10 cellular contexts compared by ENCODE assay signal in the genomic region with DNA sequence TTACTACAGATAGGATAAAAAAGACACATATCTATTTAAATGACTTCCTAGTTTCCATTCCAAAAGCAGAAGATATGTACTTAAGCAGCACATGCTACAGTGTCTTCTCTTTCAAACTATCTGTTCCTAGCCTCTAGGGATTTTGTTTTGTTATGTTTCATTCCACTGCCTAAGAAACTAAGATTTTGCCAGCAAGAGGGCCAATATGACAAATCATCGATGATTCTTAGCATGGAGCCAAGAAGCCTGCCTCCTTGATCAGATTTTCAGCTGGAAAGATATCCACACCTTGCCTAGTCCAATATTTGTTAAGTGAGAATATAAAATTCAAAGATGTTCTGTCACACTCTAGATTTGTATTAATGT. TPM values are rescaled to one million over a fixed set of nuclear protein-coding genes. Genes with fewer than 3 reads are reported as not detected.
DNase-seq lines count a peak whose midpoint lies in the region; ATAC-seq and TF ChIP-seq lines count a peak whose summit lies in the region.
"Had no signal": no experiment of that assay in that cellular context is flagged by ENCODE, and none has a peak within 500 bp of the region (broad histone marks: within the 10 kb centered on the region; RNA-seq: fewer than 3 reads in every experiment).

No MANE protein-coding gene starts in this region.

- H3K4me1 ChIP-seq in stomach smooth muscle (ENCODE audit: control insufficient read depth, insufficient read depth, low read length): peaks cover 19% of the 10 kb centered on the region

- intact Hi-C loops in activated B cell treated with CpG ODN at 0.5 μM for 24 hours (cut with micrococcal nuclease): loop anchor here (10.0 kb wide), 2 partner anchors 1743 to 1953 kb away; no protein-coding TSS in a partner anchor

- H3K4me3 Mint-ChIP-seq in activated CD4-positive, alpha-beta T cell treated with anti-CD3 and anti-CD28 coated beads, Interleukin-2, amount 10 ng/mL, durations not matched to agents 7 days and 5 days: no peak overlapping the region
- peak overlapping the region; percentile 70 for H3K4me3 Mint-ChIP-seq in activated B cell treated with CpG ODN at 0.5 μM for 24 hours
- peak overlapping the region in 1 of 5 donors; percentile 22 for H3K4me3 Mint-ChIP-seq in immature natural killer cell

- H3K9me3 Mint-ChIP-seq in activated CD4-positive, alpha-beta T cell treated with anti-CD3 and anti-CD28 coated beads, Interleukin-2, amount 10 ng/mL, durations not matched to agents 7 days and 5 days: peaks cover 5% of the 10 kb centered on the region
- no peaks in the 10 kb centered on the region for H3K9me3 Mint-ChIP-seq in activated B cell treated with CpG ODN at 0.5 μM for 24 hours
- no peaks in the 10 kb centered on the region for H3K9me3 Mint-ChIP-seq in immature natural killer cell

- H3K4me1 Mint-ChIP-seq in activated CD4-positive, alpha-beta T cell treated with anti-CD3 and anti-CD28 coated beads, Interleukin-2, amount 10 ng/mL, durations not matched to agents 7 days and 5 days: peaks cover 86% of the 10 kb centered on the region
- H3K4me1 Mint-ChIP-seq in activated B cell treated with CpG ODN at 0.5 μM for 24 hours (peaks cover 96% of the 10 kb centered on the region), immature natural killer cell (peaks cover 94 to 96% of the 10 kb centered on the region in 2 donors)

- DNase-seq in activated CD4-positive, alpha-beta T cell treated with anti-CD3 and anti-CD28 coated beads, Interleukin-2, amount 10 ng/mL, durations not matched to agents 7 days and 5 days: no peak
- no peak for DNase-seq in activated CD4-positive, alpha-beta T cell treated with anti-CD3 and anti-CD28 coated beads for 1 hour
- DNase-seq in activated B cell treated with CpG ODN at 0.5 μM for 24 hours: no peak
- DNase-seq in immature natural killer cell: no peak
- no peak for DNase-seq in DMS153 (lab: John Stamatoyannopoulos, UW)
- no peak for DNase-seq in kidney glomerular epithelial cell (lab: John Stamatoyannopoulos, UW)
- DNase-seq: head of caudate nucleus; stimulated activated CD4-positive, alpha-beta T cell treated with anti-CD3 and anti-CD28 coated beads, Interleukin-1b, Interleukin-23, amount 100 ng/mL, for 48 hours had no signal

- ATAC-seq in activated B cell treated with CpG ODN at 0.5 μM for 24 hours (ENCODE audit: low read depth): peak; percentile 13
- ATAC-seq in GM19324 (IDR thresholded peaks at IDR 0.05; ENCODE audit: low FRiP score, unreplicated experiment): no peak

- peak overlapping the region; percentile 95 for H3K27ac Mint-ChIP-seq in activated CD4-positive, alpha-beta T cell treated with anti-CD3 and anti-CD28 coated beads, Interleukin-2, amount 10 ng/mL, durations not matched to agents 7 days and 5 days
- H3K27ac Mint-ChIP-seq in activated B cell treated with CpG ODN at 0.5 μM for 24 hours (peak overlapping the region; percentile 90), immature natural killer cell (peak overlapping the region; percentile 58 to 92 (median 68))

- peaks cover 60% of the 10 kb centered on the region for H3K36me3 Mint-ChIP-seq in activated CD4-positive, alpha-beta T cell treated with anti-CD3 and anti-CD28 coated beads, Interleukin-2, amount 10 ng/mL, durations not matched to agents 7 days and 5 days (ENCODE audit: low read depth)
- peaks cover 34% of the 10 kb centered on the region for H3K36me3 Mint-ChIP-seq in activated B cell treated with CpG ODN at 0.5 μM for 24 hours (ENCODE audit: low read depth)
- no peaks in the 10 kb centered on the region for H3K36me3 Mint-ChIP-seq in immature natural killer cell

- no peaks in the 10 kb centered on the region for H3K27me3 ChIP-seq in stomach smooth muscle (ENCODE audit: control insufficient read depth in 1 of 2, insufficient read depth in 2 of 2, low read length in 2 of 2)

- H3K4me3 ChIP-seq in stomach smooth muscle (ENCODE audit: low read length in 2 of 2): no peak overlapping the region

- CTCF ChIA-PET in activated CD4-positive, alpha-beta T cell treated with anti-CD3 and anti-CD28 coated beads, Interleukin-2, amount 10 ng/mL, durations not matched to agents 7 days and 5 days (lab: Charles Lee): interaction anchor here (0.9 kb wide), 1 partner anchor 8 kb away, joined by 3 read pairs; no protein-coding TSS in a partner anchor
- CTCF ChIA-PET in activated B cell treated with CpG ODN at 0.5 μM for 24 hours (lab: Charles Lee): no interaction called here

- no peak for TF ChIP-seq CTCF in activated B cell treated with CpG ODN at 0.5 μM for 24 hours (IDR thresholded peaks at IDR 0.05)

- H3K27me3 Mint-ChIP-seq in activated CD4-positive, alpha-beta T cell treated with anti-CD3 and anti-CD28 coated beads, Interleukin-2, amount 10 ng/mL, durations not matched to agents 7 days and 5 days: no peaks in the 10 kb centered on the region
- no peaks in the 10 kb centered on the region for H3K27me3 Mint-ChIP-seq in activated B cell treated with CpG ODN at 0.5 μM for 24 hours
- no peaks in the 10 kb centered on the region for H3K27me3 Mint-ChIP-seq in immature natural killer cell (ENCODE audit: low read depth in 3 of 3)

- peak overlapping the region; percentile 32 for H3K27ac ChIP-seq in stomach smooth muscle (ENCODE audit: low read length)

- POLR2A ChIA-PET in activated CD4-positive, alpha-beta T cell treated with anti-CD3 and anti-CD28 coated beads, Interleukin-2, amount 10 ng/mL, durations not matched to agents 7 days and 5 days (lab: Charles Lee): no interaction called here
- POLR2A ChIA-PET in activated B cell treated with CpG ODN at 0.5 μM for 24 hours (lab: Charles Lee): interaction anchor here (0.6 to 2.2 kb wide), 5 partner anchors 8 to 279 kb away, joined by 3 to 6 read pairs (median 3); a partner anchor contains a TSS

- H3K9ac ChIP-seq in stomach smooth muscle (ENCODE audit: low read length in 2 of 2): peak overlapping the region in 1 of 2 donors; percentile 34

- no peaks in the 10 kb centered on the region for H3K9me3 ChIP-seq in stomach smooth muscle (ENCODE audit: control insufficient read depth in 2 of 2, low read length in 2 of 2)

- H3K36me3 ChIP-seq in stomach smooth muscle (ENCODE audit: control insufficient read depth in 2 of 2, insufficient read depth in 2 of 2, low read length in 2 of 2): peaks cover 0 to 3% of the 10 kb centered on the region in 2 donors

RNA-seq across cellular contexts. Expression of a gene that starts 7.0 kb away (rescaled TPM):
- 100 to 1,000 TPM; 149 to 166 TPM for total RNA-seq in activated CD4-positive, alpha-beta T cell treated with anti-CD3 and anti-CD28 coated beads, Interleukin-2, amount 10 ng/mL, durations not matched to agents 7 days and 5 days
- 125 and 139 TPM in 2 replicates for total RNA-seq in activated B cell treated with CpG ODN at 0.5 μM for 24 hours
- 100 to 1,000 TPM in 1 of 3 donors, 10 to 100 TPM in 2; 63.2 to 103 (median 70.6) TPM for polyA plus RNA-seq in immature natural killer cell

RNA-seq across cellular contexts. Expression of a gene that starts 7.2 kb away (rescaled TPM):
- total RNA-seq in activated CD4-positive, alpha-beta T cell treated with anti-CD3 and anti-CD28 coated beads, Interleukin-2, amount 10 ng/mL, durations not matched to agents 7 days and 5 days: 10 to 100 TPM; 36.8 to 41.5 TPM
- total RNA-seq in activated B cell treated with CpG ODN at 0.5 μM for 24 hours: 19.0 TPM in 2 replicates
- 10 to 100 TPM in 2 of 3 donors, 1 to 10 TPM in 1; 2.9 to 19.9 (median 19.2) TPM for polyA plus RNA-seq in immature natural killer cell
